Comparison of ENCODE assay signal across 14 cellular contexts in genomic region chrX:72367524-72367923, GRCh38.
"Had no signal": no experiment of that assay in that cellular context is flagged by ENCODE, and none has a peak within 500 bp of the region (broad histone marks: within the 10 kb centered on the region; RNA-seq: fewer than 3 reads in every experiment).

No MANE protein-coding gene starts in this region.

- H3K27me3 ChIP-seq: right atrium auricular region had no signal

- H3K27me3 Mint-ChIP-seq: naive thymus-derived CD8-positive, alpha-beta T cell; type B pancreatic cell had no signal

- H3K4me1 ChIP-seq: heart right ventricle, right atrium auricular region had no signal

- H3K27ac ChIP-seq: heart right ventricle, right atrium auricular region had no signal

- H3K36me3 ChIP-seq: heart right ventricle, right atrium auricular region had no signal

- H3K4me3 Mint-ChIP-seq: naive thymus-derived CD8-positive, alpha-beta T cell; neural crest cell; type B pancreatic cell had no signal

- H3K27ac Mint-ChIP-seq: naive thymus-derived CD8-positive, alpha-beta T cell; type B pancreatic cell had no signal

- H3K9me3 Mint-ChIP-seq: naive thymus-derived CD8-positive, alpha-beta T cell; type B pancreatic cell had no signal

- H3K9me3 ChIP-seq: heart right ventricle, mucosa of descending colon, right atrium auricular region had no signal

- H3K4me3 ChIP-seq: dorsolateral prefrontal cortex, heart right ventricle, mucosa of descending colon, right atrium auricular region had no signal

- DNase-seq: cortex of kidney; dorsolateral prefrontal cortex; effector CD8-positive, alpha-beta T cell; heart right ventricle; kidney glomerular epithelial cell; mammary epithelial cell; mucosa of descending colon; naive thymus-derived CD8-positive, alpha-beta T cell; small intestine; stimulated activated CD4-positive, alpha-beta T cell treated with anti-CD3 and anti-CD28 coated beads, Interleukin-12 subunit alpha, Interleukin-12 subunit beta, amount 100 ng/mL, for 4 hours; stimulated activated naive CD4-positive, alpha-beta T cell treated with Interleukin-2 at 50 U/mL for 16 hours had no signal
